12 cellular contexts compared by ENCODE assay signal in the genomic region with DNA sequence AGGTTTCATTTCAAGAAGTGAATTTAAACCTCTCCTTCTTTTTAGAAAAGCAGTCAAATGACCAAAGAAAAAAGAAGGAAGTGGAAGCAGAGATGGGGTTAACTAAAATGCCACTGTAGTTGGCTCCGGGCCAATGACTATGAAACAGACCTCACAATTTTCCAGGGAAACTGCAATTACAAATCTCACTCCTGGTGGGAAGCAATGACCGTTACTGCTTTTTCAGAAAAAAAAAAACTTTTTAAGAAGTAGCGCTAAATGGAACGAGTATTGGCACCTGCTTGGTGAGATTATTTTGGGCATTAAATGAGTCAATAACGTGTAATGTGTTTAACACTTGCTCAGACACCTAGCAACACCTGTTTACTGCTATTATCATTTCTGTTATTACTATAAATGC. TPM values are rescaled to one million over a fixed set of nuclear protein-coding genes. Genes with fewer than 3 reads are reported as not detected.
A peak's percentile ranks its signal among the peaks of the same experiment; 100 is the strongest.
DNase-seq lines count a peak whose midpoint lies in the region; ATAC-seq and TF ChIP-seq lines count a peak whose summit lies in the region.
"Had no signal": no experiment of that assay in that cellular context is flagged by ENCODE, and none has a peak within 500 bp of the region (broad histone marks: within the 10 kb centered on the region; RNA-seq: fewer than 3 reads in every experiment).

No MANE protein-coding gene starts in this region.

- H3K36me3 Mint-ChIP-seq in mesothelial cell of epicardium (no peaks in the 10 kb centered on the region), immature natural killer cell (no peaks in the 10 kb centered on the region)

- H3K4me2 ChIP-seq in BLaER1 treated with 17β-estradiol and CSF1 and Interleukin-3, amounts not matched to agents 10 nM and 100 nM: peak overlapping the region; percentile 86 to 99 (median 96); a peak in 21 of 22 replicates

- H3K9me3 Mint-ChIP-seq in mesothelial cell of epicardium: no peaks in the 10 kb centered on the region
- peaks cover 0 to 2% (median 0%) of the 10 kb centered on the region in 6 donors for H3K9me3 Mint-ChIP-seq in immature natural killer cell

- peaks cover 46% of the 10 kb centered on the region for H3K4me1 Mint-ChIP-seq in mesothelial cell of epicardium
- H3K4me1 Mint-ChIP-seq in immature natural killer cell: peaks cover 18% of the 10 kb centered on the region in 2 donors

- ATAC-seq in HG02973 (IDR thresholded peaks at IDR 0.05; ENCODE audit: unreplicated experiment) (peak; percentile 56), HG02623 (IDR thresholded peaks at IDR 0.05; ENCODE audit: unreplicated experiment) (no peak)
- ATAC-seq: PC-3 had no signal

- H3K27ac Mint-ChIP-seq in mesothelial cell of epicardium (peak overlapping the region; percentile 31), immature natural killer cell (no peak overlapping the region)

- peaks cover 22 to 42% (median 32%) of the 10 kb centered on the region in 11 experiments for H3K27me3 ChIP-seq in BLaER1 treated with 17β-estradiol and CSF1 and Interleukin-3, amounts not matched to agents 10 nM and 100 nM

- H3K4me3 ChIP-seq in BLaER1 treated with 17β-estradiol and CSF1 and Interleukin-3, amounts not matched to agents 10 nM and 100 nM: peak overlapping the region in 4 of 10 experiments; percentile 58 to 73 (median 62); a peak in 5 of 20 replicates

- DNase-seq in SKM-1 treated with dmso at 0.1 percent for 144 hours (lab: John Stamatoyannopoulos, UW; ENCODE audit: unreplicated experiment): peak; percentile 72
- no peak for DNase-seq in mesothelial cell of epicardium (ENCODE audit: low spot score in 2 of 2, unreplicated experiment in 2 of 2)
- no peak for DNase-seq in immature natural killer cell
- DNase-seq in activated gamma-delta T cell treated with Interleukin-2 at 50 U/mL for 16 hours: no peak
- DNase-seq in central memory CD4-positive, alpha-beta T cell: no peak
- DNase-seq: activated CD4-positive, alpha-beta T cell treated with anti-CD3 and anti-CD28 coated beads, Interleukin-2, amount 50 U/mL, for 4 hours; COR-L47; PC-3; stimulated activated CD4-positive, alpha-beta T cell treated with anti-CD3 and anti-CD28 coated beads, Interleukin-12 subunit alpha, Interleukin-12 subunit beta, amount 100 ng/mL, for 4 hours had no signal

- peaks cover 0 to 12% (median 0%) of the 10 kb centered on the region in 11 experiments; a peak in 3 of 22 replicates for H4K20me1 ChIP-seq in BLaER1 treated with 17β-estradiol and CSF1 and Interleukin-3, amounts not matched to agents 10 nM and 100 nM

- no peak overlapping the region for H3K9ac ChIP-seq in BLaER1 treated with 17β-estradiol and CSF1 and Interleukin-3, amounts not matched to agents 10 nM and 100 nM

- H3K4me1 ChIP-seq in BLaER1 treated with 17β-estradiol and CSF1 and Interleukin-3, amounts not matched to agents 10 nM and 100 nM: peaks cover 21 to 39% (median 27%) of the 10 kb centered on the region in 10 experiments

- H3K27ac ChIP-seq in BLaER1 treated with 17β-estradiol and CSF1 and Interleukin-3, amounts not matched to agents 10 nM and 100 nM: no peak overlapping the region

- H3K4me3 Mint-ChIP-seq in mesothelial cell of epicardium: peak overlapping the region; percentile 73
- H3K4me3 Mint-ChIP-seq in immature natural killer cell: no peak overlapping the region

- no peak for TF ChIP-seq CTCF in mesothelial cell of epicardium (IDR thresholded peaks at IDR 0.05; ENCODE audit: unreplicated experiment)

- no peaks in the 10 kb centered on the region for H3K9me3 ChIP-seq in BLaER1 treated with 17β-estradiol and CSF1 and Interleukin-3, amounts not matched to agents 10 nM and 100 nM (replicated peaks in 1 of 11)

- no peaks in the 10 kb centered on the region for H3K36me3 ChIP-seq in BLaER1 treated with 17β-estradiol and CSF1 and Interleukin-3, amounts not matched to agents 10 nM and 100 nM

- H3K27me3 Mint-ChIP-seq in mesothelial cell of epicardium (ENCODE audit: low read depth) (peaks cover 55% of the 10 kb centered on the region), immature natural killer cell (ENCODE audit: low read depth in 3 of 3) (peaks cover 2 to 41% (median 13%) of the 10 kb centered on the region in 3 donors)

RNA-seq across cellular contexts. Expression of a gene that starts 1.2 kb away (rescaled TPM):
- 5.7 to 6.6 TPM (median 6.4 TPM) in 3 replicates for total RNA-seq in mesothelial cell of epicardium
- polyA plus RNA-seq in immature natural killer cell: not detected
- total RNA-seq: PC-3 had no signal

RNA-seq across cellular contexts. Expression of a gene that starts 5.0 kb away (rescaled TPM):
- 5.8 to 6.2 TPM (median 6.0 TPM) in 3 replicates for total RNA-seq in mesothelial cell of epicardium
- 10 to 100 TPM in 1 of 3 donors, 1 to 10 TPM in 2; 5.2 to 11.2 (median 6.9) TPM for polyA plus RNA-seq in immature natural killer cell
